Comparison of ENCODE assay signal across 8 cellular contexts in genomic region chr6:70369332-70369950, GRCh38. TPM values are rescaled to one million over a fixed set of nuclear protein-coding genes. Genes with fewer than 3 reads are reported as not detected.
DNase-seq lines count a peak whose midpoint lies in the region; ATAC-seq and TF ChIP-seq lines count a peak whose summit lies in the region.

No MANE protein-coding gene starts in this region.

- H3K4me3 Mint-ChIP-seq in Caco-2 (ENCODE audit: unreplicated experiment): no peak overlapping the region
- H3K4me3 Mint-ChIP-seq in naive thymus-derived CD4-positive, alpha-beta T cell: no peak overlapping the region
- H3K4me3 Mint-ChIP-seq in stimulated activated naive B cell treated with anti-CD40 and anti-IgM and Interleukin-4, amounts not matched to agents 10 μg/mL and 1 μg/mL and 100 μg/mL, for 72 hours: no peak overlapping the region

- CTCF ChIA-PET in Caco-2 (lab: Charles Lee): interaction anchor here (0.6 to 2.7 kb wide), 12 partner anchors 29 to 647 kb away, joined by 3 to 62 read pairs (median 4); no protein-coding TSS in a partner anchor
- CTCF ChIA-PET in naive thymus-derived CD4-positive, alpha-beta T cell (lab: Charles Lee): interaction anchor here (0.7 to 3.3 kb wide), 8 partner anchors 10 to 658 kb away, joined by 3 to 11 read pairs (median 3); no protein-coding TSS in a partner anchor

- H3K27ac ChIP-seq in epithelial cell of prostate: no peak overlapping the region
- no peak overlapping the region for H3K27ac ChIP-seq in naive thymus-derived CD4-positive, alpha-beta T cell (ENCODE audit: low read depth, low read length)

- no peaks in the 10 kb centered on the region for H3K36me3 ChIP-seq in Caco-2 (ENCODE audit: control insufficient read depth, insufficient read depth, low read length)
- no peaks in the 10 kb centered on the region for H3K36me3 ChIP-seq in naive thymus-derived CD4-positive, alpha-beta T cell (ENCODE audit: control insufficient read depth in 2 of 3, insufficient read depth in 3 of 3, low read length in 3 of 3)

- peaks cover 1% of the 10 kb centered on the region for H3K4me1 Mint-ChIP-seq in Caco-2 (ENCODE audit: low read depth, unreplicated experiment)
- H3K4me1 Mint-ChIP-seq in naive thymus-derived CD4-positive, alpha-beta T cell: peaks cover 0 to 7% (median 0%) of the 10 kb centered on the region in 7 donors
- peaks cover 0 to 1% of the 10 kb centered on the region in 2 donors for H3K4me1 Mint-ChIP-seq in stimulated activated naive B cell treated with anti-CD40 and anti-IgM and Interleukin-4, amounts not matched to agents 10 μg/mL and 1 μg/mL and 100 μg/mL, for 72 hours

- DNase-seq in Caco-2 (peak; percentile 58 to 74), NOMO-1 treated with dmso at 0.1 percent for 144 hours (lab: John Stamatoyannopoulos, UW; ENCODE audit: unreplicated experiment) (peak; percentile 40), epithelial cell of prostate (ENCODE audit: low read depth, low spot score) (peak; percentile 14)
- DNase-seq in activated CD8-positive, alpha-beta memory T cell treated with anti-CD3 and anti-CD28 coated beads, Interleukin-2, amount 50 U/mL, for 24 hours (ENCODE audit: extremely low read depth): peak; percentile 14
- peak; percentile 26 to 64 (median 58) for DNase-seq in naive thymus-derived CD4-positive, alpha-beta T cell
- peak; percentile 39 for DNase-seq in stimulated activated naive B cell treated with anti-CD40 and anti-IgM and Interleukin-4, amounts not matched to agents 10 μg/mL and 1 μg/mL and 100 μg/mL, for 72 hours

- no peak overlapping the region for H3K4me3 ChIP-seq in Caco-2 (ENCODE audit: low read depth, low read length)
- H3K4me3 ChIP-seq in naive thymus-derived CD4-positive, alpha-beta T cell (ENCODE audit: low read length): no peak overlapping the region

- no TSS peak for BruUV-seq in Caco-2 (replicated peaks; lab: Mats Ljungman, UMichigan)

- H3K4me1 ChIP-seq in Caco-2: no peaks in the 10 kb centered on the region
- no peaks in the 10 kb centered on the region for H3K4me1 ChIP-seq in naive thymus-derived CD4-positive, alpha-beta T cell (ENCODE audit: control insufficient read depth in 2 of 2, insufficient read depth in 2 of 2, low read length in 2 of 2)

- POLR2A ChIA-PET in Caco-2 (lab: Charles Lee): no interaction called here
- POLR2A ChIA-PET in naive thymus-derived CD4-positive, alpha-beta T cell (lab: Charles Lee): interaction anchor here (1.0 kb wide), 1 partner anchor 45 kb away, joined by 5 read pairs; the partner anchor contains the start of gene FAM135A

- H3K9me3 Mint-ChIP-seq in Caco-2 (ENCODE audit: unreplicated experiment): no peaks in the 10 kb centered on the region
- no peaks in the 10 kb centered on the region for H3K9me3 Mint-ChIP-seq in naive thymus-derived CD4-positive, alpha-beta T cell
- H3K9me3 Mint-ChIP-seq in stimulated activated naive B cell treated with anti-CD40 and anti-IgM and Interleukin-4, amounts not matched to agents 10 μg/mL and 1 μg/mL and 100 μg/mL, for 72 hours: no peaks in the 10 kb centered on the region

- H3K9me3 ChIP-seq in Caco-2: no peaks in the 10 kb centered on the region
- no peaks in the 10 kb centered on the region for H3K9me3 ChIP-seq in naive thymus-derived CD4-positive, alpha-beta T cell (ENCODE audit: control insufficient read depth in 2 of 3, low read length in 3 of 3)

- intact Hi-C loops in Caco-2 (cut with micrococcal nuclease; ENCODE audit: unreplicated experiment): loop anchor here (1.0 kb wide), 2 partner anchors 59 to 148 kb away; no protein-coding TSS in a partner anchor
- intact Hi-C loops in naive thymus-derived CD4-positive, alpha-beta T cell (cut with micrococcal nuclease): loop anchor here (1.0 to 10.0 kb wide), 3 partner anchors 59 to 585 kb away; partner anchors contain the start of gene B3GAT2 (in 1 of the 2)

- H3K27me3 Mint-ChIP-seq in Caco-2 (ENCODE audit: insufficient read depth, unreplicated experiment): peaks cover 9% of the 10 kb centered on the region
- peaks cover 10 to 39% (median 19%) of the 10 kb centered on the region in 5 donors for H3K27me3 Mint-ChIP-seq in naive thymus-derived CD4-positive, alpha-beta T cell
- peaks cover 23 to 30% of the 10 kb centered on the region in 2 donors for H3K27me3 Mint-ChIP-seq in stimulated activated naive B cell treated with anti-CD40 and anti-IgM and Interleukin-4, amounts not matched to agents 10 μg/mL and 1 μg/mL and 100 μg/mL, for 72 hours

- no peaks in the 10 kb centered on the region for H3K27me3 ChIP-seq in Caco-2 (replicated peaks; ENCODE audit: control insufficient read depth, insufficient read depth, low read length)
- H3K27me3 ChIP-seq in naive thymus-derived CD4-positive, alpha-beta T cell (ENCODE audit: control insufficient read depth in 2 of 2, insufficient read depth in 2 of 2, low read length in 2 of 2): no peaks in the 10 kb centered on the region

- ATAC-seq in GM19397 (IDR thresholded peaks at IDR 0.05; ENCODE audit: unreplicated experiment): peak; percentile 78
- peak; percentile 82 for ATAC-seq in HG03520 (IDR thresholded peaks at IDR 0.05; ENCODE audit: unreplicated experiment)
- peak; percentile 92 for ATAC-seq in naive thymus-derived CD4-positive, alpha-beta T cell
- peak; percentile 75 to 82 for ATAC-seq in stimulated activated naive B cell treated with anti-CD40 and anti-IgM and Interleukin-4, amounts not matched to agents 10 μg/mL and 1 μg/mL and 100 μg/mL, for 72 hours (replicated peaks)

- no peak overlapping the region for H3K27ac Mint-ChIP-seq in Caco-2 (ENCODE audit: unreplicated experiment)
- no peak overlapping the region for H3K27ac Mint-ChIP-seq in naive thymus-derived CD4-positive, alpha-beta T cell
- H3K27ac Mint-ChIP-seq in stimulated activated naive B cell treated with anti-CD40 and anti-IgM and Interleukin-4, amounts not matched to agents 10 μg/mL and 1 μg/mL and 100 μg/mL, for 72 hours: no peak overlapping the region

- H3K36me3 Mint-ChIP-seq in Caco-2 (ENCODE audit: insufficient read depth, unreplicated experiment): no peaks in the 10 kb centered on the region
- H3K36me3 Mint-ChIP-seq in naive thymus-derived CD4-positive, alpha-beta T cell: no peaks in the 10 kb centered on the region
- no peaks in the 10 kb centered on the region for H3K36me3 Mint-ChIP-seq in stimulated activated naive B cell treated with anti-CD40 and anti-IgM and Interleukin-4, amounts not matched to agents 10 μg/mL and 1 μg/mL and 100 μg/mL, for 72 hours

- peak; percentile 75 to 94 for TF ChIP-seq CTCF in Caco-2 (IDR thresholded peaks at IDR 0.05; ENCODE audit: insufficient read depth in 1 of 2, low read depth in 1 of 2, low read length in 1 of 2, severe bottlenecking in 1 of 2, unreplicated experiment in 1 of 2)

RNA-seq across cellular contexts. Expression of gene FAM135A, which starts 43.9 kb away (rescaled TPM):
- 18.7 and 21.4 TPM in 2 replicates for total RNA-seq in Caco-2 (2022)
- 10 to 100 TPM in 3 of 5 experiments, 1 to 10 TPM in 2; 6.8 to 15.4 (median 12.3) TPM for total RNA-seq in naive thymus-derived CD4-positive, alpha-beta T cell
- polyA plus RNA-seq in naive thymus-derived CD4-positive, alpha-beta T cell: 1 to 10 TPM; 2.8 to 3.3 TPM

Comparison
In these comparisons a context has a peak if more than half of its experiments do, and no peak if none do; other contexts are left out.
1. DNase-seq: peak in every context shown above with its lines; median percentile 66 in Caco-2; 58 in naive thymus-derived CD4-positive, alpha-beta T cell; 40 in NOMO-1 treated with dmso at 0.1 percent for 144 hours; 39 in stimulated activated naive B cell treated with anti-CD40 and anti-IgM and Interleukin-4, amounts not matched to agents 10 μg/mL and 1 μg/mL and 100 μg/mL, for 72 hours; 14 in activated CD8-positive, alpha-beta memory T cell treated with anti-CD3 and anti-CD28 coated beads, Interleukin-2, amount 50 U/mL, for 24 hours; 14 in epithelial cell of prostate.